ENCODE assay signal across 8 cellular contexts in genomic region chr6:79079425-79080130, GRCh38. TPM values are rescaled to one million over a fixed set of nuclear protein-coding genes. Genes with fewer than 3 reads are reported as not detected.
A peak's percentile ranks its signal among the peaks of the same experiment; 100 is the strongest.
DNase-seq lines count a peak whose midpoint lies in the region; ATAC-seq, FAIRE-seq and TF ChIP-seq lines count a peak whose summit lies in the region.

No MANE protein-coding gene starts in this region.

- 8% methylated on average over 2 of the region's 6 CpGs for WGBS in HUES64
- 10 to 16% (median 14%) methylated on average over 6 of the region's 6 CpGs for WGBS in adrenal gland, 4 donors

- no peaks in the 10 kb centered on the region for H3K9me3 ChIP-seq in CD4-positive, CD25-positive, alpha-beta regulatory T cell (ENCODE audit: control insufficient read depth in 2 of 2, low read length in 2 of 2)
- H3K9me3 ChIP-seq in HUES64 (ENCODE audit: insufficient read depth, low read depth, low read length) (no peaks in the 10 kb centered on the region), adrenal gland (replicated peaks in 1 of 3) (no peaks in the 10 kb centered on the region)

- intact Hi-C loops in adrenal gland (cut with DNase I) = loop anchor here in 1 of 2 donors (5.0 kb wide), 1 partner anchor 393 kb away; no protein-coding TSS in a partner anchor

- no peak for ATAC-seq in CD4-positive, CD25-positive, alpha-beta regulatory T cell (ENCODE audit: low read depth in 2 of 2)

- TF ChIP-seq CTCF in adrenal gland (IDR thresholded peaks at IDR 0.05) (no peak), type B pancreatic cell (conservative IDR thresholded peaks at IDR 0.05) (no peak)

- H3K9me3 Mint-ChIP-seq in CD4-positive, CD25-positive, alpha-beta regulatory T cell = no peaks in the 10 kb centered on the region
- H3K9me3 Mint-ChIP-seq in type B pancreatic cell = no peaks in the 10 kb centered on the region

- H3K9ac ChIP-seq in HUES64 (ENCODE audit: low read depth, low read length) = peak overlapping the region; percentile 89

- H3K4me1 ChIP-seq in CD4-positive, CD25-positive, alpha-beta regulatory T cell (ENCODE audit: control insufficient read depth, insufficient read depth, low read length, poor library complexity, severe bottlenecking) = peaks cover 19% of the 10 kb centered on the region
- peaks cover 40% of the 10 kb centered on the region for H3K4me1 ChIP-seq in HUES64 (ENCODE audit: insufficient read depth, low read length)
- H3K4me1 ChIP-seq in adrenal gland (replicated peaks in 1 of 2) = peaks cover 5 to 25% of the 10 kb centered on the region in 2 donors

- peaks cover 42% of the 10 kb centered on the region for H3K27me3 Mint-ChIP-seq in CD4-positive, CD25-positive, alpha-beta regulatory T cell
- peaks cover 8% of the 10 kb centered on the region for H3K27me3 Mint-ChIP-seq in type B pancreatic cell

- H3K27ac Mint-ChIP-seq in CD4-positive, CD25-positive, alpha-beta regulatory T cell = peak overlapping the region; percentile 94 to 98 (median 96)
- H3K27ac Mint-ChIP-seq in type B pancreatic cell = peak overlapping the region; percentile 99

- no peak for DNase-seq in CD4-positive, CD25-positive, alpha-beta regulatory T cell
- no peak for DNase-seq in adrenal gland
- peak; percentile 42 for DNase-seq in left kidney (ENCODE audit: low read depth, low spot score)
- DNase-seq in type B pancreatic cell (ENCODE audit: extremely low spot score, unreplicated experiment) = no peak
- DNase-seq in NCI-H187 (lab: John Stamatoyannopoulos, UW) = no peak
- no peak for DNase-seq in RCC 7860 (ENCODE audit: low spot score)
- DNase-seq in NCI-H510A treated with DMSO at 0.1 percent for 48 hours (lab: John Stamatoyannopoulos, UW) = no peak

- peaks cover 25 to 40% (median 29%) of the 10 kb centered on the region in 4 donors for H3K4me1 Mint-ChIP-seq in CD4-positive, CD25-positive, alpha-beta regulatory T cell
- peaks cover 26% of the 10 kb centered on the region for H3K4me1 Mint-ChIP-seq in type B pancreatic cell (ENCODE audit: unreplicated experiment)

- peaks cover 3% of the 10 kb centered on the region for H3K36me3 ChIP-seq in CD4-positive, CD25-positive, alpha-beta regulatory T cell (ENCODE audit: control insufficient read depth, insufficient read depth, low read length)
- 0 out of 2 replicates have a peak, but pooled peaks cover 3% of the 10 kb centered on the region for H3K36me3 ChIP-seq in HUES64 (ENCODE audit: insufficient read depth, low read length)
- H3K36me3 ChIP-seq in adrenal gland (replicated peaks in 1 of 2) = no peaks in the 10 kb centered on the region

- no peak for FAIRE-seq in RCC 7860 (lab: Jason Lieb, UNC)

- H3K36me3 Mint-ChIP-seq in CD4-positive, CD25-positive, alpha-beta regulatory T cell = no peaks in the 10 kb centered on the region
- peaks cover 7% of the 10 kb centered on the region for H3K36me3 Mint-ChIP-seq in type B pancreatic cell

- H3K27ac ChIP-seq in CD4-positive, CD25-positive, alpha-beta regulatory T cell (ENCODE audit: insufficient read depth, low read length, poor library complexity, severe bottlenecking) = peak overlapping the region; percentile 93
- H3K27ac ChIP-seq in HUES64 (ENCODE audit: low read depth, low read length) = peak overlapping the region; percentile 98
- peak overlapping the region in 3 of 5 donors; percentile 93 to 99 (median 98) for H3K27ac ChIP-seq in adrenal gland

- H3K4me3 Mint-ChIP-seq in CD4-positive, CD25-positive, alpha-beta regulatory T cell = peak overlapping the region; percentile 95 to 99 (median 96)
- peak overlapping the region; percentile 97 for H3K4me3 Mint-ChIP-seq in type B pancreatic cell

- no peak for TF ChIP-seq POLR2A in adrenal gland (IDR thresholded peaks at IDR 0.05)

- H3K27me3 ChIP-seq in CD4-positive, CD25-positive, alpha-beta regulatory T cell (ENCODE audit: control insufficient read depth, insufficient read depth, low read length) = peaks cover 7% of the 10 kb centered on the region
- H3K27me3 ChIP-seq in HUES64 (ENCODE audit: insufficient read depth, low read length) (no peaks in the 10 kb centered on the region), adrenal gland (no peaks in the 10 kb centered on the region)

- H3K4me3 ChIP-seq in CD4-positive, CD25-positive, alpha-beta regulatory T cell (ENCODE audit: low read depth, low read length) = peak overlapping the region; percentile 100
- H3K4me3 ChIP-seq in HUES64 (ENCODE audit: low read length) = peak overlapping the region; percentile 77
- peak overlapping the region in 2 of 4 donors; percentile 61 to 96 for H3K4me3 ChIP-seq in adrenal gland

RNA-seq across cellular contexts. Expression of gene PHIP, which starts 1.5 kb away (rescaled TPM):
- total RNA-seq in CD4-positive, CD25-positive, alpha-beta regulatory T cell = 57.0 TPM
- 10 to 100 TPM; 12.0 to 14.4 (median 13.1) TPM for polyA plus RNA-seq in CD4-positive, CD25-positive, alpha-beta regulatory T cell
- polyA plus RNA-seq in HUES64 (2013, experiment 1 of 2) = 27.7 TPM
- 27.9 TPM for polyA plus RNA-seq in HUES64 (2013, experiment 2 of 2)
- total RNA-seq in adrenal gland (10 to 100 TPM in 7 of 8 donors, 1 to 10 TPM in 1; 8.0 to 22.7 (median 18.2) TPM), type B pancreatic cell (ENCODE audit: low replicate concordance) (35.6 and 44.6 TPM in 2 replicates)
- 10 to 100 TPM in 2 of 3 donors, 1 to 10 TPM in 1; 7.7 to 15.7 (median 10.9) TPM for polyA plus RNA-seq in adrenal gland
